In the genomic region with DNA sequence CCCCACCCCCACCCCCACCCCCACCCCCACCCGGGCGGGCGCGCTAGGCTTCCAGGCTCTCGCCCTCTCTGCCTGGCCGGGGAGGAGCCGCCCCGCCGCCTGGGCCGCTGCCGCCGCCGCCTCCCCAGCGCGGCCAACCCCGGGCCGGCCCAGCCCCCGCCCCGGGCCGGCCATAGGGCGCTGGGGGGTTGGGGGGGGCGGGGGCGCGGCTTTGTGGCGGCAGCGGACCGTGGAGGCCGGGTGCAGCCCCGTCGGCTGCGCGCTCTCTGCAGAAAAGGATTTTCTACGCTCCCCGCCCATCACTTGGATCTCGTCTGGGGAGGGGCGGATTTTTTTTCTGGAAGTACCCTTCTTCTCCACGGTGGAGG, we compare ENCODE assay signal across 8 cellular contexts.
DNase-seq lines count a peak whose midpoint lies in the region; ATAC-seq and TF ChIP-seq lines count a peak whose summit lies in the region.

No MANE protein-coding gene starts in this region.

- H3K4me3 ChIP-seq in SK-N-SH (ENCODE audit: low read depth in 2 of 2, low read length in 1 of 2), result peak overlapping the region; percentile 89 to 93
- peak overlapping the region; percentile 70 for H3K4me3 ChIP-seq in epithelial cell of esophagus (ENCODE audit: low read length)

- H3K79me2 ChIP-seq in SK-N-SH (ENCODE audit: insufficient read depth), result peaks cover 50% of the 10 kb centered on the region

- peak overlapping the region; percentile 84 for H3K9ac ChIP-seq in SK-N-SH

- H3K9me2 ChIP-seq in SK-N-SH, result no peaks in the 10 kb centered on the region

- H3K36me3 ChIP-seq in SK-N-SH (replicated peaks in 1 of 2; ENCODE audit: control insufficient read depth in 1 of 2, insufficient read depth in 2 of 2, low read length in 1 of 2), result no peaks in the 10 kb centered on the region

- TF ChIP-seq EP300 in SK-N-SH (IDR thresholded peaks at IDR 0.05; ENCODE audit: borderline replicate concordance in 1 of 2, low read depth in 1 of 2, low read length in 1 of 2), result no peak

- DNase-seq in EH (ENCODE audit: low read depth) (peak; percentile 87), SK-N-SH (peak; percentile 89), epithelial cell of esophagus (ENCODE audit: low read depth) (peak; percentile 79), mucosa of gallbladder (ENCODE audit: low spot score) (peak; percentile 28)
- DNase-seq in activated CD4-positive, alpha-beta T cell treated with anti-CD3 and anti-CD28 coated beads, Interleukin-2, amount 50 U/mL, for 1 hour, result no peak

- POLR2A ChIA-PET in SK-N-SH (lab: Yijun Ruan, JAX), result no interaction called here

- no peak for TF ChIP-seq CTCF in SK-N-SH (IDR thresholded peaks at IDR 0.05)
- no peak for TF ChIP-seq CTCF in epithelial cell of esophagus (IDR thresholded peaks at IDR 0.05; ENCODE audit: insufficient read depth, low read depth, low read length, missing control alignments)

- no peak for TF ChIP-seq RAD21 in SK-N-SH (IDR thresholded peaks at IDR 0.05; ENCODE audit: low read length)

- H3K4me2 ChIP-seq in SK-N-SH, result peak overlapping the region; percentile 89; the same call in 1 of the 2 replicates

- ATAC-seq in GM19452 (IDR thresholded peaks at IDR 0.05; ENCODE audit: unreplicated experiment), result peak; percentile 68
- peak; percentile 62 for ATAC-seq in HG03521 (IDR thresholded peaks at IDR 0.05; ENCODE audit: unreplicated experiment)
- no peak for ATAC-seq in HG02938 (IDR thresholded peaks at IDR 0.05; ENCODE audit: unreplicated experiment)

- peak overlapping the region; percentile 97 for H2AFZ ChIP-seq in SK-N-SH (ENCODE audit: low read depth)

- peaks cover 14% of the 10 kb centered on the region for H4K20me1 ChIP-seq in SK-N-SH (ENCODE audit: insufficient read depth)

- CTCF ChIA-PET in SK-N-SH (lab: Yijun Ruan, JAX), result interaction anchor here (0.9 to 2.6 kb wide), 9 partner anchors 8 to 298 kb away, joined by 3 to 37 read pairs (median 6); no protein-coding TSS in a partner anchor

- H3K4me1 ChIP-seq in SK-N-SH (ENCODE audit: control insufficient read depth in 1 of 2, insufficient read depth in 2 of 2, low read depth in 1 of 2, low read length in 1 of 2), result peaks cover 13 to 22% of the 10 kb centered on the region in 2 experiments; a peak in 3 of 4 replicates

- 0 out of 4 replicates have a peak overlapping the region, but pooled peaks of 1 of the 2 experiments have one; percentile 20 for H3K27ac ChIP-seq in SK-N-SH (ENCODE audit: low read depth in 2 of 2, low read length in 1 of 2)

- no peaks in the 10 kb centered on the region for H3K9me3 ChIP-seq in SK-N-SH

- H3F3A ChIP-seq in SK-N-SH (replicated peaks; ENCODE audit: insufficient read depth), result peaks cover 6% of the 10 kb centered on the region

- no peaks in the 10 kb centered on the region for H3K27me3 ChIP-seq in SK-N-SH (ENCODE audit: insufficient read depth)

- WGBS in SK-N-SH (ENCODE audit: low lambda C conversion rate), result 2% methylated on average over 17 of the region's 37 CpGs

TF ChIP-seq in SK-N-SH, 30 proteins besides CTCF, POLR2A, EP300 and RAD21:
- TF ChIP-seq MXI1 (IDR thresholded peaks at IDR 0.05; ENCODE audit: low read depth, low read length) (no peak), ELF1 (IDR thresholded peaks at IDR 0.05) (no peak), FOSL2 (IDR thresholded peaks at IDR 0.05; ENCODE audit: borderline replicate concordance, low read depth) (no peak), GATA2 (CRISPR knock-in tag; IDR thresholded peaks at IDR 0.05) (no peak), POLR2AphosphoS5 (IDR thresholded peaks at IDR 0.05; ENCODE audit: low read depth, low read length) (peak; percentile 28; the same call in 1 of the 2 replicates), NRF1 (IDR thresholded peaks at IDR 0.05; ENCODE audit: low read depth, low read length) (no peak), SIN3A (IDR thresholded peaks at IDR 0.05; ENCODE audit: borderline replicate concordance, low read depth, low read length) (no peak), NFIC (IDR thresholded peaks at IDR 0.05; ENCODE audit: borderline replicate concordance) (no peak)
TF ChIP-seq in SK-N-SH: peak in this region for 1.
